3 cellular contexts compared by ENCODE assay signal in genomic region chr1:244897476-244898254, GRCh38.
TF ChIP-seq lines count a peak whose summit lies in the region.

No MANE protein-coding gene starts in this region.

TF ChIP-seq in IMR-90, 13 proteins besides CTCF, POLR2A, EP300 and RAD21:
- TF ChIP-seq ELK1 (IDR thresholded peaks at IDR 0.05; ENCODE audit: borderline replicate concordance, low read depth, low read length): no peak
- TF ChIP-seq MAZ (IDR thresholded peaks at IDR 0.05; ENCODE audit: borderline replicate concordance, low read depth, low read length): no peak
- no peak for TF ChIP-seq CHD1 (IDR thresholded peaks at IDR 0.05; ENCODE audit: low read depth, low read length)
- TF ChIP-seq BHLHE40 (IDR thresholded peaks at IDR 0.05; ENCODE audit: low read depth, low read length): no peak
- TF ChIP-seq FOS (IDR thresholded peaks at IDR 0.05; ENCODE audit: low read depth, low read length): no peak
- no peak for TF ChIP-seq NFE2L2 (IDR thresholded peaks at IDR 0.05; ENCODE audit: low read depth, low read length)
- no peak for TF ChIP-seq MXI1 (IDR thresholded peaks at IDR 0.05; ENCODE audit: borderline replicate concordance, low read depth, low read length)

TF ChIP-seq in H1, 55 proteins besides CTCF, POLR2A, EP300 and RAD21:
- no peak for TF ChIP-seq USF2 (IDR thresholded peaks at IDR 0.05; ENCODE audit: low read length)
- no peak for TF ChIP-seq ZNF274 (IDR thresholded peaks at IDR 0.05; ENCODE audit: borderline replicate concordance, extremely low read depth, low read length)
- TF ChIP-seq SP4 (IDR thresholded peaks at IDR 0.05; ENCODE audit: low read length): no peak
- TF ChIP-seq CREB1 (IDR thresholded peaks at IDR 0.05): no peak
- no peak for TF ChIP-seq PHF8 (conservative IDR thresholded peaks at IDR 0.05; ENCODE audit: low read depth, low read length)
- TF ChIP-seq TAF1 (IDR thresholded peaks at IDR 0.05; ENCODE audit: low read depth, low read length): no peak
- no peak for TF ChIP-seq GABPA (IDR thresholded peaks at IDR 0.05; ENCODE audit: borderline replicate concordance, insufficient read depth, low read length)
- TF ChIP-seq ATF3 (IDR thresholded peaks at IDR 0.05; ENCODE audit: insufficient read depth, low read depth, low read length): no peak
- no peak for TF ChIP-seq CEBPB (IDR thresholded peaks at IDR 0.05; ENCODE audit: low read depth, low read length)
- TF ChIP-seq MAFK (IDR thresholded peaks at IDR 0.05; ENCODE audit: low read depth, low read length): no peak
- TF ChIP-seq EZH2 (IDR thresholded peaks at IDR 0.05; ENCODE audit: low read depth, low read length, severe bottlenecking): no peak
- no peak for TF ChIP-seq JUN (IDR thresholded peaks at IDR 0.05; ENCODE audit: low read depth, low read length)

TF ChIP-seq in SK-N-SH, 30 proteins besides CTCF, POLR2A, EP300 and RAD21:
- TF ChIP-seq MAX (IDR thresholded peaks at IDR 0.05; ENCODE audit: low read depth): no peak
- no peak for TF ChIP-seq EZH2phosphoT487 (IDR thresholded peaks at IDR 0.05; ENCODE audit: borderline replicate concordance, low read depth)
- no peak for TF ChIP-seq RCOR1 (IDR thresholded peaks at IDR 0.05; ENCODE audit: low read length)
- no peak for TF ChIP-seq SIN3A (IDR thresholded peaks at IDR 0.05; ENCODE audit: borderline replicate concordance, low read depth, low read length)
- TF ChIP-seq JUND (IDR thresholded peaks at IDR 0.05): no peak
- TF ChIP-seq MXI1 (IDR thresholded peaks at IDR 0.05; ENCODE audit: low read depth, low read length): no peak
- no peak for TF ChIP-seq MEF2A (IDR thresholded peaks at IDR 0.05; ENCODE audit: borderline replicate concordance, low read depth)
TF ChIP-seq in SK-N-SH: peak in this region for 0.
